1 cellular context compared by ENCODE assay signal in the genomic region with DNA sequence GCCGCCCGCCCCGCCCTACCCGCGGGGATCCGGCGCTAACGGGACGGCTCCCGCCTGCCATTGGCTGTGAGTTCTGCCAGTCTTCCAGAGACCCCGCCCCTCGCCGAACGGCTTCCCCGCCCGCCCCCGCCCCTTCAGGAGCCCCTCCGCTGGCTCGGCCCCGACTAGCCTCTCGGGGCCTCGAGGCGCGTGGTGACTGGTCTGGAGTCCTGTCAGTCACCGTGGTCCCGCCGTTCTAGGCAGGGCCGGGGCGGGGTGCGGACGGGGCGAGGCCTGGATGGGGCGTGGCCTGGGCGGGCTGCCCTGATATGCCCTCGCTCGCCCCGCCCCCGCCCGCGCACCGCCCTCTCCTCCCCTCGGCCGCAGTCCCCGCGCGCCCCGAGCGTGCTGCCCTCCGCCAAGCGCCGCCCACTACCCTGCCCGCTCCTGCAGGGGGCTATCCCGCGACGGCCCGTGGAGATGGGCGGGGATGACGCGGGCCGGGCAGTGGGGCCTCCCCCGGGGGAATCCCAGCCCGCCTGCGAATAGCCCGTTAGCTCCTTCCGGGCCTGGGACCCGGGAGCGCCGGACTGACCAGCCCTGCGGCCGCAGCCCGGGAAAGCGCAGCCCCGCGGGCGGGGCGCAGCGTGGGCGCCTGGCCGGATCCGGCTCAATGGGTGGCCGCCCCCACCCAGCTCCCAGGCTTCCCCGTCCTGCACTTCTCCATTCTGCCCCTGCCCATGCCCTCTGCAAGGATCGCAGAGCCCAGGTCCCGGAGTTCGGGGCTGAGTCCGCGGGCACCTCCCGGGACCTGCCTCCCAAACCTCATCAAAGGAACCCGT.
TF ChIP-seq lines count a peak whose summit lies in the region.

No MANE protein-coding gene starts in this region.

TF ChIP-seq in HepG2, 621 proteins besides CTCF, POLR2A, EP300 and RAD21 (continued from another document and continues in another):
- no peak for TF ChIP-seq CCAR2 (optimal IDR thresholded peaks at IDR 0.05; ENCODE audit: low read depth, low read length)
- no peak for TF ChIP-seq GFI1 (CRISPR knock-in tag; IDR thresholded peaks at IDR 0.05; ENCODE audit: borderline replicate concordance)
- TF ChIP-seq, protein P1, sequence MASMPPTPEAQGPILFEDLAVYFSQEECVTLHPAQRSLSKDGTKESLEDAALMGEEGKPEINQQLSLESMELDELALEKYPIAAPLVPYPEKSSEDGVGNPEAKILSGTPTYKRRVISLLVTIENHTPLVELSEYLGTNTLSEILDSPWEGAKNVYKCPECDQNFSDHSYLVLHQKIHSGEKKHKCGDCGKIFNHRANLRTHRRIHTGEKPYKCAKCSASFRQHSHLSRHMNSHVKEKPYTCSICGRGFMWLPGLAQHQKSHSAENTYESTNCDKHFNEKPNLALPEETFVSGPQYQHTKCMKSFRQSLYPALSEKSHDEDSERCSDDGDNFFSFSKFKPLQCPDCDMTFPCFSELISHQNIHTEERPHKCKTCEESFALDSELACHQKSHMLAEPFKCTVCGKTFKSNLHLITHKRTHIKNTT (CRISPR knock-in tag; IDR thresholded peaks at IDR 0.05), result no peak
- TF ChIP-seq, protein P2, sequence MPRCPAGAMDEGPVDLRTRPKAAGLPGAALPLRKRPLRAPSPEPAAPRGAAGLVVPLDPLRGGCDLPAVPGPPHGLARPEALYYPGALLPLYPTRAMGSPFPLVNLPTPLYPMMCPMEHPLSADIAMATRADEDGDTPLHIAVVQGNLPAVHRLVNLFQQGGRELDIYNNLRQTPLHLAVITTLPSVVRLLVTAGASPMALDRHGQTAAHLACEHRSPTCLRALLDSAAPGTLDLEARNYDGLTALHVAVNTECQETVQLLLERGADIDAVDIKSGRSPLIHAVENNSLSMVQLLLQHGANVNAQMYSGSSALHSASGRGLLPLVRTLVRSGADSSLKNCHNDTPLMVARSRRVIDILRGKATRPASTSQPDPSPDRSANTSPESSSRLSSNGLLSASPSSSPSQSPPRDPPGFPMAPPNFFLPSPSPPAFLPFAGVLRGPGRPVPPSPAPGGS (CRISPR knock-in tag; IDR thresholded peaks at IDR 0.05), result peak; percentile 37
- TF ChIP-seq ZFY (CRISPR knock-in tag; IDR thresholded peaks at IDR 0.05), result peak; percentile 50
- TF ChIP-seq, protein P3, sequence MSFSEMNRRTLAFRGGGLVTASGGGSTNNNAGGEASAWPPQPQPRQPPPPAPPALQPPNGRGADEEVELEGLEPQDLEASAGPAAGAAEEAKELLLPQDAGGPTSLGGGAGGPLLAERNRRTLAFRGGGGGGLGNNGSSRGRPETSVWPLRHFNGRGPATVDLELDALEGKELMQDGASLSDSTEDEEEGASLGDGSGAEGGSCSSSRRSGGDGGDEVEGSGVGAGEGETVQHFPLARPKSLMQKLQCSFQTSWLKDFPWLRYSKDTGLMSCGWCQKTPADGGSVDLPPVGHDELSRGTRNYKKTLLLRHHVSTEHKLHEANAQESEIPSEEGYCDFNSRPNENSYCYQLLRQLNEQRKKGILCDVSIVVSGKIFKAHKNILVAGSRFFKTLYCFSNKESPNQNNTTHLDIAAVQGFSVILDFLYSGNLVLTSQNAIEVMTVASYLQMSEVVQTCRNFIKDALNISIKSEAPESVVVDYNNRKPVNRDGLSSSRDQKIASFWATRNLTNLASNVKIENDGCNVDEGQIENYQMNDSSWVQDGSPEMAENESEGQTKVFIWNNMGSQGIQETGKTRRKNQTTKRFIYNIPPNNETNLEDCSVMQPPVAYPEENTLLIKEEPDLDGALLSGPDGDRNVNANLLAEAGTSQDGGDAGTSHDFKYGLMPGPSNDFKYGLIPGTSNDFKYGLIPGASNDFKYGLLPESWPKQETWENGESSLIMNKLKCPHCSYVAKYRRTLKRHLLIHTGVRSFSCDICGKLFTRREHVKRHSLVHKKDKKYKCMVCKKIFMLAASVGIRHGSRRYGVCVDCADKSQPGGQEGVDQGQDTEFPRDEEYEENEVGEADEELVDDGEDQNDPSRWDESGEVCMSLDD (CRISPR knock-in tag; IDR thresholded peaks at IDR 0.05; ENCODE audit: borderline replicate concordance), result no peak
- no peak for TF ChIP-seq ZKSCAN5 (CRISPR knock-in tag; IDR thresholded peaks at IDR 0.05)
- TF ChIP-seq, protein P4, sequence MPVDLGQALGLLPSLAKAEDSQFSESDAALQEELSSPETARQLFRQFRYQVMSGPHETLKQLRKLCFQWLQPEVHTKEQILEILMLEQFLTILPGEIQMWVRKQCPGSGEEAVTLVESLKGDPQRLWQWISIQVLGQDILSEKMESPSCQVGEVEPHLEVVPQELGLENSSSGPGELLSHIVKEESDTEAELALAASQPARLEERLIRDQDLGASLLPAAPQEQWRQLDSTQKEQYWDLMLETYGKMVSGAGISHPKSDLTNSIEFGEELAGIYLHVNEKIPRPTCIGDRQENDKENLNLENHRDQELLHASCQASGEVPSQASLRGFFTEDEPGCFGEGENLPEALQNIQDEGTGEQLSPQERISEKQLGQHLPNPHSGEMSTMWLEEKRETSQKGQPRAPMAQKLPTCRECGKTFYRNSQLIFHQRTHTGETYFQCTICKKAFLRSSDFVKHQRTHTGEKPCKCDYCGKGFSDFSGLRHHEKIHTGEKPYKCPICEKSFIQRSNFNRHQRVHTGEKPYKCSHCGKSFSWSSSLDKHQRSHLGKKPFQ (CRISPR knock-in tag; IDR thresholded peaks at IDR 0.05; ENCODE audit: insufficient replicate concordance), result no peak
- TF ChIP-seq, protein P5, sequence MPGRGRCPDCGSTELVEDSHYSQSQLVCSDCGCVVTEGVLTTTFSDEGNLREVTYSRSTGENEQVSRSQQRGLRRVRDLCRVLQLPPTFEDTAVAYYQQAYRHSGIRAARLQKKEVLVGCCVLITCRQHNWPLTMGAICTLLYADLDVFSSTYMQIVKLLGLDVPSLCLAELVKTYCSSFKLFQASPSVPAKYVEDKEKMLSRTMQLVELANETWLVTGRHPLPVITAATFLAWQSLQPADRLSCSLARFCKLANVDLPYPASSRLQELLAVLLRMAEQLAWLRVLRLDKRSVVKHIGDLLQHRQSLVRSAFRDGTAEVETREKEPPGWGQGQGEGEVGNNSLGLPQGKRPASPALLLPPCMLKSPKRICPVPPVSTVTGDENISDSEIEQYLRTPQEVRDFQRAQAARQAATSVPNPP (CRISPR knock-in tag; IDR thresholded peaks at IDR 0.05), result no peak
- TF ChIP-seq, protein P6, sequence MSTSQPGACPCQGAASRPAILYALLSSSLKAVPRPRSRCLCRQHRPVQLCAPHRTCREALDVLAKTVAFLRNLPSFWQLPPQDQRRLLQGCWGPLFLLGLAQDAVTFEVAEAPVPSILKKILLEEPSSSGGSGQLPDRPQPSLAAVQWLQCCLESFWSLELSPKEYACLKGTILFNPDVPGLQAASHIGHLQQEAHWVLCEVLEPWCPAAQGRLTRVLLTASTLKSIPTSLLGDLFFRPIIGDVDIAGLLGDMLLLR (CRISPR knock-in tag; IDR thresholded peaks at IDR 0.05), result no peak
- no peak for TF ChIP-seq RBAK (CRISPR knock-in tag; IDR thresholded peaks at IDR 0.05)
- TF ChIP-seq CREB1 (IDR thresholded peaks at IDR 0.05), result 0 out of 2 replicates have a peak, but pooled peaks have one; percentile 29
- TF ChIP-seq CREB1 (CRISPR knock-in tag; IDR thresholded peaks at IDR 0.05), result no peak
- TF ChIP-seq TAF15 (IDR thresholded peaks at IDR 0.05; ENCODE audit: low read depth, low read length, poor library complexity, severe bottlenecking), result no peak
- no peak for TF ChIP-seq ADNP (CRISPR knock-in tag; IDR thresholded peaks at IDR 0.05)
- TF ChIP-seq ZNF749 (CRISPR knock-in tag; IDR thresholded peaks at IDR 0.05; ENCODE audit: borderline replicate concordance), result no peak
- TF ChIP-seq ZNF776 (CRISPR knock-in tag; IDR thresholded peaks at IDR 0.05), result peak; percentile 78; the same call in 1 of the 2 replicates
- no peak for TF ChIP-seq CHD2 (IDR thresholded peaks at IDR 0.05; ENCODE audit: low read depth, low read length)
- no peak for TF ChIP-seq ZNF224 (CRISPR knock-in tag; IDR thresholded peaks at IDR 0.05)
- no peak for TF ChIP-seq NFATC3 (CRISPR knock-in tag; IDR thresholded peaks at IDR 0.05)
- TF ChIP-seq ZNF138 (CRISPR knock-in tag; IDR thresholded peaks at IDR 0.05; ENCODE audit: low read depth), result no peak
- no peak for TF ChIP-seq SMYD3 (CRISPR knock-in tag; IDR thresholded peaks at IDR 0.05)
- peak; percentile 58 for TF ChIP-seq RBFOX2 (IDR thresholded peaks at IDR 0.05; ENCODE audit: low read depth, low read length)
- TF ChIP-seq, protein P7, sequence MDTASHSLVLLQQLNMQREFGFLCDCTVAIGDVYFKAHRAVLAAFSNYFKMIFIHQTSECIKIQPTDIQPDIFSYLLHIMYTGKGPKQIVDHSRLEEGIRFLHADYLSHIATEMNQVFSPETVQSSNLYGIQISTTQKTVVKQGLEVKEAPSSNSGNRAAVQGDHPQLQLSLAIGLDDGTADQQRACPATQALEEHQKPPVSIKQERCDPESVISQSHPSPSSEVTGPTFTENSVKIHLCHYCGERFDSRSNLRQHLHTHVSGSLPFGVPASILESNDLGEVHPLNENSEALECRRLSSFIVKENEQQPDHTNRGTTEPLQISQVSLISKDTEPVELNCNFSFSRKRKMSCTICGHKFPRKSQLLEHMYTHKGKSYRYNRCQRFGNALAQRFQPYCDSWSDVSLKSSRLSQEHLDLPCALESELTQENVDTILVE (CRISPR knock-in tag; IDR thresholded peaks at IDR 0.05), result peak; percentile 55; the same call in 1 of the 2 replicates
- no peak for TF ChIP-seq NR2C2 (CRISPR knock-in tag; IDR thresholded peaks at IDR 0.05; ENCODE audit: borderline replicate concordance)
- no peak for TF ChIP-seq ELF4 (CRISPR knock-in tag; IDR thresholded peaks at IDR 0.05; ENCODE audit: borderline replicate concordance)
- TF ChIP-seq THYN1 (CRISPR knock-in tag; IDR thresholded peaks at IDR 0.05; ENCODE audit: borderline replicate concordance, low read depth), result no peak
- TF ChIP-seq ZNF264 (CRISPR knock-in tag; IDR thresholded peaks at IDR 0.05), result no peak
- TF ChIP-seq ZNF891 (CRISPR knock-in tag; IDR thresholded peaks at IDR 0.05), result no peak
- no peak for TF ChIP-seq SMARCC2 (IDR thresholded peaks at IDR 0.05)
- no peak for TF ChIP-seq MLLT10 (CRISPR knock-in tag; IDR thresholded peaks at IDR 0.05)
- no peak for TF ChIP-seq ATM (IDR thresholded peaks at IDR 0.05; ENCODE audit: borderline replicate concordance)
- TF ChIP-seq ZNF83 (CRISPR knock-in tag; IDR thresholded peaks at IDR 0.05; ENCODE audit: borderline replicate concordance), result no peak
- TF ChIP-seq IKZF1 (IDR thresholded peaks at IDR 0.05), result no peak
- no peak for TF ChIP-seq ZNF235 (CRISPR knock-in tag; IDR thresholded peaks at IDR 0.05; ENCODE audit: borderline replicate concordance)
- TF ChIP-seq MEF2D (CRISPR knock-in tag; IDR thresholded peaks at IDR 0.05), result no peak
- no peak for TF ChIP-seq SP1 (IDR thresholded peaks at IDR 0.05)
- TF ChIP-seq SP1 (CRISPR knock-in tag; IDR thresholded peaks at IDR 0.05), result peak; percentile 85
- TF ChIP-seq, protein P8, sequence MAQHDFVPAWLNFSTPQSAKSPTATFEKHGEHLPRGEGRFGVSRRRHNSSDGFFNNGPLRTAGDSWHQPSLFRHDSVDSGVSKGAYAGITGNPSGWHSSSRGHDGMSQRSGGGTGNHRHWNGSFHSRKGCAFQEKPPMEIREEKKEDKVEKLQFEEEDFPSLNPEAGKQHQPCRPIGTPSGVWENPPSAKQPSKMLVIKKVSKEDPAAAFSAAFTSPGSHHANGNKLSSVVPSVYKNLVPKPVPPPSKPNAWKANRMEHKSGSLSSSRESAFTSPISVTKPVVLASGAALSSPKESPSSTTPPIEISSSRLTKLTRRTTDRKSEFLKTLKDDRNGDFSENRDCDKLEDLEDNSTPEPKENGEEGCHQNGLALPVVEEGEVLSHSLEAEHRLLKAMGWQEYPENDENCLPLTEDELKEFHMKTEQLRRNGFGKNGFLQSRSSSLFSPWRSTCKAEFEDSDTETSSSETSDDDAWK (CRISPR knock-in tag; IDR thresholded peaks at IDR 0.05), result no peak
- no peak for TF ChIP-seq ATAD3A (CRISPR knock-in tag; IDR thresholded peaks at IDR 0.05)
- TF ChIP-seq, protein P9, sequence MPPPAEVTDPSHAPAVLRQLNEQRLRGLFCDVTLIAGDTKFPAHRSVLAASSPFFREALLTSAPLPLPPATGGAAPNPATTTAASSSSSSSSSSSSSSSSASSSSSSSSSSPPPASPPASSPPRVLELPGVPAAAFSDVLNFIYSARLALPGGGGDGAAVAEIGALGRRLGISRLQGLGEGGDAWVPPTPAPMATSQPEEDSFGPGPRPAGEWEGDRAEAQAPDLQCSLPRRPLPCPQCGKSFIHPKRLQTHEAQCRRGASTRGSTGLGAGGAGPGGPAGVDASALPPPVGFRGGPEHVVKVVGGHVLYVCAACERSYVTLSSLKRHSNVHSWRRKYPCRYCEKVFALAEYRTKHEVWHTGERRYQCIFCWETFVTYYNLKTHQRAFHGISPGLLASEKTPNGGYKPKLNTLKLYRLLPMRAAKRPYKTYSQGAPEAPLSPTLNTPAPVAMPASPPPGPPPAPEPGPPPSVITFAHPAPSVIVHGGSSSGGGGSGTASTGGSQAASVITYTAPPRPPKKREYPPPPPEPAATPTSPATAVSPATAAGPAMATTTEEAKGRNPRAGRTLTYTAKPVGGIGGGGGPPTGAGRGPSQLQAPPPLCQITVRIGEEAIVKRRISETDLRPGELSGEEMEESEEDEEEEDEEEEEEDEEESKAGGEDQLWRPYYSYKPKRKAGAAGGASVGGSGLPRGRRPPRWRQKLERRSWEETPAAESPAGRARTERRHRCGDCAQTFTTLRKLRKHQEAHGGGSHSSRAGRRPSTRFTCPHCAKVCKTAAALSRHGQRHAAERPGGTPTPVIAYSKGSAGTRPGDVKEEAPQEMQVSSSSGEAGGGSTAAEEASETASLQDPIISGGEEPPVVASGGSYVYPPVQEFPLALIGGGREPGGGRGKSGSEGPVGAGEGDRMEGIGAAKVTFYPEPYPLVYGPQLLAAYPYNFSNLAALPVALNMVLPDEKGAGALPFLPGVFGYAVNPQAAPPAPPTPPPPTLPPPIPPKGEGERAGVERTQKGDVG (CRISPR knock-in tag; IDR thresholded peaks at IDR 0.05; ENCODE audit: borderline replicate concordance), result no peak
- TF ChIP-seq SIX4 (CRISPR knock-in tag; IDR thresholded peaks at IDR 0.05), result no peak
- 0 out of 2 replicates have a peak, but pooled peaks have one; percentile 20 for TF ChIP-seq TSC22D2 (CRISPR knock-in tag; IDR thresholded peaks at IDR 0.05; ENCODE audit: borderline replicate concordance)
- no peak for TF ChIP-seq FLYWCH1 (CRISPR knock-in tag; IDR thresholded peaks at IDR 0.05)
- TF ChIP-seq FOXJ3 (CRISPR knock-in tag; IDR thresholded peaks at IDR 0.05; ENCODE audit: borderline replicate concordance), result no peak
- TF ChIP-seq CEBPG (CRISPR knock-in tag; IDR thresholded peaks at IDR 0.05), result no peak
- no peak for TF ChIP-seq FOSL1 (CRISPR knock-in tag; IDR thresholded peaks at IDR 0.05; ENCODE audit: borderline replicate concordance)
- TF ChIP-seq ZNF572 (CRISPR knock-in tag; IDR thresholded peaks at IDR 0.05), result no peak
- TF ChIP-seq ERF (CRISPR knock-in tag; IDR thresholded peaks at IDR 0.05), result no peak
- TF ChIP-seq, protein P10, sequence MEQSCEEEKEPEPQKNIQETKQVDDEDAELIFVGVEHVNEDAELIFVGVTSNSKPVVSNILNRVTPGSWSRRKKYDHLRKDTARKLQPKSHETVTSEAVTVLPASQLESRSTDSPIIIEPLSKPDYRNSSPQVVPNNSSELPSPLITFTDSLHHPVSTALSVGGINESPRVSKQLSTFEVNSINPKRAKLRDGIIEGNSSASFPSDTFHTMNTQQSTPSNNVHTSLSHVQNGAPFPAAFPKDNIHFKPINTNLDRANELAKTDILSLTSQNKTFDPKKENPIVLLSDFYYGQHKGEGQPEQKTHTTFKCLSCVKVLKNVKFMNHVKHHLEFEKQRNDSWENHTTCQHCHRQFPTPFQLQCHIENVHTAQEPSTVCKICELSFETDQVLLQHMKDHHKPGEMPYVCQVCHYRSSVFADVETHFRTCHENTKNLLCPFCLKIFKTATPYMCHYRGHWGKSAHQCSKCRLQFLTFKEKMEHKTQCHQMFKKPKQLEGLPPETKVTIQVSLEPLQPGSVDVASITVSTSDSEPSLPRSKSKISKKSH (CRISPR knock-in tag; IDR thresholded peaks at IDR 0.05; ENCODE audit: borderline replicate concordance), result no peak
- no peak for TF ChIP-seq ZSCAN22 (CRISPR knock-in tag; IDR thresholded peaks at IDR 0.05)
- TF ChIP-seq ATRX (CRISPR knock-in tag; IDR thresholded peaks at IDR 0.05; ENCODE audit: borderline replicate concordance), result no peak
